1 cellular context compared by ENCODE assay signal in genomic region chr10:102814873-102815661, GRCh38.
TF ChIP-seq lines count a peak whose summit lies in the region.

No MANE protein-coding gene starts in this region.

TF ChIP-seq in HepG2, 621 proteins besides CTCF, POLR2A, EP300 and RAD21 (continued from another document and continues in another):
- TF ChIP-seq ZHX2 (IDR thresholded peaks at IDR 0.05; ENCODE audit: low read depth) (peak; percentile 38; the same call in 1 of the 2 replicates), ZHX2 (CRISPR knock-in tag; IDR thresholded peaks at IDR 0.05; ENCODE audit: borderline replicate concordance) (no peak), ZNF567 (CRISPR knock-in tag; IDR thresholded peaks at IDR 0.05; ENCODE audit: borderline replicate concordance) (0 out of 2 replicates have a peak, but pooled peaks have one; percentile 37), CHD4 (IDR thresholded peaks at IDR 0.05; ENCODE audit: borderline replicate concordance, low read length) (peak; percentile 64; the same call in 1 of the 2 replicates), SMARCC2 (IDR thresholded peaks at IDR 0.05) (no peak), PAXIP1 (CRISPR knock-in tag; conservative IDR thresholded peaks at IDR 0.05) (peak; percentile 84), KLF6 (CRISPR knock-in tag; IDR thresholded peaks at IDR 0.05) (peak; percentile 88), ZSCAN21 (CRISPR knock-in tag; IDR thresholded peaks at IDR 0.05; ENCODE audit: borderline replicate concordance) (peak; percentile 73; the same call in 1 of the 2 replicates), ZNF503 (CRISPR knock-in tag; IDR thresholded peaks at IDR 0.05) (peak; percentile 75; the same call in 1 of the 2 replicates), ZIK1 (CRISPR knock-in tag; IDR thresholded peaks at IDR 0.05; ENCODE audit: borderline replicate concordance, low read depth) (peak; percentile 51; the same call in 1 of the 2 replicates), ZNF782 (CRISPR knock-in tag; IDR thresholded peaks at IDR 0.05; ENCODE audit: borderline replicate concordance) (peak; percentile 54; the same call in 1 of the 2 replicates), GMEB2 (CRISPR knock-in tag; IDR thresholded peaks at IDR 0.05; ENCODE audit: low read depth) (no peak), TAF15 (IDR thresholded peaks at IDR 0.05; ENCODE audit: low read depth, low read length, poor library complexity, severe bottlenecking) (no peak), USF2 (IDR thresholded peaks at IDR 0.05; ENCODE audit: low read depth, low read length) (no peak), USF2 (CRISPR knock-in tag; IDR thresholded peaks at IDR 0.05; ENCODE audit: borderline replicate concordance) (0 out of 2 replicates have a peak, but pooled peaks have one; percentile 20), ZNF574 (CRISPR knock-in tag; IDR thresholded peaks at IDR 0.05) (peak; percentile 66), TBX2 (CRISPR knock-in tag; IDR thresholded peaks at IDR 0.05; ENCODE audit: borderline replicate concordance) (peak; percentile 83), SOX13 (IDR thresholded peaks at IDR 0.05) (0 out of 2 replicates have a peak, but pooled peaks have one; percentile 54), SOX13 (CRISPR knock-in tag; conservative IDR thresholded peaks at IDR 0.05 in 1 of 2, IDR thresholded peaks at IDR 0.05 in 1 of 2) (peak in 1 of 2 experiments; percentile 86; a peak in 2 of 4 replicates), BORCS8-MEF2B (CRISPR knock-in tag; IDR thresholded peaks at IDR 0.05) (0 out of 2 replicates have a peak, but pooled peaks have one; percentile 26), RERE (CRISPR knock-in tag; IDR thresholded peaks at IDR 0.05; ENCODE audit: low read depth) (peak; percentile 75; the same call in 1 of the 2 replicates), ATF5 (CRISPR knock-in tag; IDR thresholded peaks at IDR 0.05; ENCODE audit: low read depth) (0 out of 2 replicates have a peak, but pooled peaks have one; percentile 25), ZNF746 (CRISPR knock-in tag; IDR thresholded peaks at IDR 0.05) (peak; percentile 69)
